ENCODE assay signal across 1 cellular context in genomic region chr17:38885044-38885727, GRCh38.
TF ChIP-seq lines count a peak whose summit lies in the region.

No MANE protein-coding gene starts in this region.

TF ChIP-seq in GM23338, 12 proteins besides CTCF, POLR2A, EP300 and RAD21 (continued from another document):
- no peak for TF ChIP-seq ZNF462 (CRISPR knock-in tag; IDR thresholded peaks at IDR 0.05)
- no peak for TF ChIP-seq JUNB (IDR thresholded peaks at IDR 0.05; ENCODE audit: unreplicated experiment)
- no peak for TF ChIP-seq STAT1 (IDR thresholded peaks at IDR 0.05; ENCODE audit: unreplicated experiment)
- no peak for TF ChIP-seq REST (IDR thresholded peaks at IDR 0.05; ENCODE audit: unreplicated experiment)
- TF ChIP-seq, protein P1, sequence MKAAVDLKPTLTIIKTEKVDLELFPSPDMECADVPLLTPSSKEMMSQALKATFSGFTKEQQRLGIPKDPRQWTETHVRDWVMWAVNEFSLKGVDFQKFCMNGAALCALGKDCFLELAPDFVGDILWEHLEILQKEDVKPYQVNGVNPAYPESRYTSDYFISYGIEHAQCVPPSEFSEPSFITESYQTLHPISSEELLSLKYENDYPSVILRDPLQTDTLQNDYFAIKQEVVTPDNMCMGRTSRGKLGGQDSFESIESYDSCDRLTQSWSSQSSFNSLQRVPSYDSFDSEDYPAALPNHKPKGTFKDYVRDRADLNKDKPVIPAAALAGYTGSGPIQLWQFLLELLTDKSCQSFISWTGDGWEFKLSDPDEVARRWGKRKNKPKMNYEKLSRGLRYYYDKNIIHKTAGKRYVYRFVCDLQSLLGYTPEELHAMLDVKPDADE (IDR thresholded peaks at IDR 0.05): no peak
- no peak for TF ChIP-seq CREB1 (CRISPR knock-in tag; IDR thresholded peaks at IDR 0.05; ENCODE audit: low read depth)
- TF ChIP-seq EZH2phosphoT487 (IDR thresholded peaks at IDR 0.05; ENCODE audit: unreplicated experiment): no peak
